19 cellular contexts compared by ENCODE assay signal in the genomic region with DNA sequence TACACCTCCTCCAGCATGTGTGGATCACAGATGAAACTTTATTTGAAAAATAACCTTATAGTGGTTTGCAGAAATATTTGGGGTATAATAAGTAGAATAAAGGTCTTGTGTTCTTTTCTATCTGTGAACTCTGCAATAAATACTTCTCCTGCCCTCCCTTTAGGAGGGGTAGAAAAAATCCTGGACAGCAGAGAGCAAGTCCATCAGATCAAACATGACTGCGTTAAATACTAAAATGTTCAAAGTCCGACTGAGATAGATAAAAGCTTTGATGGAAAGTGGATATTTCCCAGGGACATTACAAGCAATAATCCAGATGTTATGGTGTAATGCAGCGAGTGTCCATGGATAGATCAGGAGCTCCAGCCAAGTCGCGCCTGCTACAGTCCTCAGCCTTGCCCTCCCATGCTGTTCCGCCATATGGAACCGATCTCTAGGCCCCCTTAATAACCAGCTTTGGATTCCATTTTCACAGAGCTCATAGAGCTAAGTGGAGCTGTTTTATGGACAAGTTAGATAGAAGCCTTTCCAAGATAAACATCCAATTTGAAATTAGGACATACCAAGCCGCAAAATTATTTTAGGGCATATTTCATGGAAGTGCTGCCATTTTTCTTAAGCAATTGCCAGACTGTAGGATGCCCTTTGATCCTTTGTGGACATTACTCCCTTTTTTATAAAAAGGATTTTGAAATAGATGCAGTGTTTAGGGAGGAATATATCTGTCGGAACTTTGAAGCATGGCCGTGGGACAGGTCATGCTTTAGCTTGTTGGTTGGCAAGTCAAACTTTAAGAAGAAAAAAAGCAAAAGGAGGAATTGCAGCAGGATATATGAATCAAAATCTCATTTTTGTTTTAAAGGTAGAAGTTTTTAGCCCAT.
DNase-seq lines count a peak whose midpoint lies in the region; ATAC-seq, FAIRE-seq and TF ChIP-seq lines count a peak whose summit lies in the region.
"Had no signal": no experiment of that assay in that cellular context is flagged by ENCODE, and none has a peak within 500 bp of the region (broad histone marks: within the 10 kb centered on the region; RNA-seq: fewer than 3 reads in every experiment).

No MANE protein-coding gene starts in this region.

- peaks cover 11% of the 10 kb centered on the region for H3K9me3 Mint-ChIP-seq in GM23338
- H3K9me3 Mint-ChIP-seq in activated CD4-positive, alpha-beta T cell treated with anti-CD3 and anti-CD28 coated beads for 36 hours (ENCODE audit: low read depth) = no peaks in the 10 kb centered on the region

- H3K4me1 ChIP-seq in GM23338 (ENCODE audit: insufficient read depth) (peaks cover 11% of the 10 kb centered on the region), HepG2 (ENCODE audit: insufficient read depth, low read length) (0 out of 2 replicates have a peak, but pooled peaks cover 11% of the 10 kb centered on the region), neutrophil (ENCODE audit: control insufficient read depth in 1 of 2, insufficient read depth in 1 of 2, low read depth in 1 of 2, low read length in 1 of 2) (no peaks in the 10 kb centered on the region), testis (no peaks in the 10 kb centered on the region)
- H3K4me1 ChIP-seq: A549, HAP-1 had no signal

- H3F3A ChIP-seq in GM23338 (replicated peaks; ENCODE audit: low read depth) = no peaks in the 10 kb centered on the region

- H3K79me2 ChIP-seq in GM23338 (replicated peaks; ENCODE audit: insufficient read depth) = no peaks in the 10 kb centered on the region
- H3K79me2 ChIP-seq in HepG2 (ENCODE audit: insufficient read depth, low read length) = no peaks in the 10 kb centered on the region

- H3K27me3 ChIP-seq in GM23338 (ENCODE audit: insufficient read depth) (no peaks in the 10 kb centered on the region), HepG2 (ENCODE audit: control insufficient read depth in 1 of 2, insufficient read depth in 2 of 2, low read length in 2 of 2) (no peaks in the 10 kb centered on the region), neutrophil (no peaks in the 10 kb centered on the region), testis (no peaks in the 10 kb centered on the region)

- H3K4me2 ChIP-seq in GM23338 = peak overlapping the region; percentile 53; the same call in 1 of the 2 replicates
- no peak overlapping the region for H3K4me2 ChIP-seq in HepG2 (ENCODE audit: low read depth, low read length)
- H3K4me2 ChIP-seq: A549 had no signal

- H3K27ac Mint-ChIP-seq in GM23338 = no peak overlapping the region
- H3K27ac Mint-ChIP-seq in activated CD4-positive, alpha-beta T cell treated with anti-CD3 and anti-CD28 coated beads for 36 hours = no peak overlapping the region

- H2AFZ ChIP-seq in GM23338 (no peak overlapping the region), HepG2 (ENCODE audit: low read length) (no peak overlapping the region)

- no peak overlapping the region for H3K4me3 Mint-ChIP-seq in GM23338
- H3K4me3 Mint-ChIP-seq in activated CD4-positive, alpha-beta T cell treated with anti-CD3 and anti-CD28 coated beads for 36 hours = no peak overlapping the region

- no peak for TF ChIP-seq EP300 in HepG2 (IDR thresholded peaks at IDR 0.05; ENCODE audit: low read depth in 2 of 2, low read length in 2 of 2)
- TF ChIP-seq EP300 in HepG2 (CRISPR knock-in tag; IDR thresholded peaks at IDR 0.05; ENCODE audit: borderline replicate concordance) = no peak

- BruUV-seq in HepG2 (replicated peaks; lab: Mats Ljungman, UMichigan) = no TSS peak

- CTCF ChIA-PET in HepG2 (lab: Yijun Ruan, JAX; ENCODE audit: low intra/inter-chr PET ratio, low total read pairs) = no interaction called here
- CTCF ChIA-PET in activated CD4-positive, alpha-beta T cell treated with anti-CD3 and anti-CD28 coated beads for 36 hours (lab: Charles Lee) = no interaction called here

- TF ChIP-seq POLR2A in HepG2 (IDR thresholded peaks at IDR 0.05; ENCODE audit: insufficient read depth in 1 of 2, low read depth in 2 of 2, low read length in 2 of 2) = no peak
- no peak for TF ChIP-seq POLR2A in testis (IDR thresholded peaks at IDR 0.05)

- intact Hi-C loops in HepG2 (cut with micrococcal nuclease; ENCODE audit: unreplicated experiment) (no loop called here), testis (cut with DNase I; ENCODE audit: low total_unique reads) (no loop called here)
- intact Hi-C loops in activated CD4-positive, alpha-beta T cell treated with anti-CD3 and anti-CD28 coated beads for 36 hours (cut with DNase I, micrococcal nuclease) = no loop called here

- H3K36me3 Mint-ChIP-seq in GM23338 (ENCODE audit: low read depth) = peaks cover 9% of the 10 kb centered on the region
- H3K36me3 Mint-ChIP-seq in activated CD4-positive, alpha-beta T cell treated with anti-CD3 and anti-CD28 coated beads for 36 hours (ENCODE audit: low read depth) = peaks cover 19% of the 10 kb centered on the region

- no peaks in the 10 kb centered on the region for H3K36me3 ChIP-seq in GM23338 (ENCODE audit: insufficient read depth)
- H3K36me3 ChIP-seq in HepG2 (replicated peaks in 1 of 2; ENCODE audit: control insufficient read depth in 1 of 2, insufficient read depth in 2 of 2, low read length in 2 of 2) = no peaks in the 10 kb centered on the region
- peaks cover 91% of the 10 kb centered on the region for H3K36me3 ChIP-seq in neutrophil
- no peaks in the 10 kb centered on the region for H3K36me3 ChIP-seq in testis (ENCODE audit: low read depth, missing control alignments)
- H3K36me3 ChIP-seq: HAP-1 had no signal

- TF ChIP-seq RAD21 in HepG2 (CRISPR knock-in tag; IDR thresholded peaks at IDR 0.05) = no peak

- peaks cover 10% of the 10 kb centered on the region for H3K4me1 Mint-ChIP-seq in GM23338
- no peaks in the 10 kb centered on the region for H3K4me1 Mint-ChIP-seq in activated CD4-positive, alpha-beta T cell treated with anti-CD3 and anti-CD28 coated beads for 36 hours

- H4K20me1 ChIP-seq in GM23338 (replicated peaks; ENCODE audit: insufficient read depth) = no peaks in the 10 kb centered on the region
- no peaks in the 10 kb centered on the region for H4K20me1 ChIP-seq in HepG2 (ENCODE audit: insufficient read depth, low read length)

- H3K27ac ChIP-seq in GM23338 (ENCODE audit: low read depth) (no peak overlapping the region), HepG2 (ENCODE audit: extremely low read length, insufficient read depth, low read length) (no peak overlapping the region), neutrophil (peak overlapping the region; percentile 10), coronary artery (no peak overlapping the region), testis (no peak overlapping the region)
- H3K27ac ChIP-seq: A549, C4-2B had no signal

- H3K4me3 ChIP-seq in GM23338 (no peak overlapping the region), HepG2 (replicated peaks in 1 of 3; ENCODE audit: insufficient read depth in 1 of 3, low read depth in 2 of 3, low read length in 3 of 3) (no peak overlapping the region), neutrophil (ENCODE audit: low read depth in 1 of 2, low read length in 1 of 2) (no peak overlapping the region), coronary artery (no peak overlapping the region), testis (no peak overlapping the region)
- H3K4me3 ChIP-seq: A549, HAP-1 had no signal

- in situ Hi-C loops in HepG2 (cut with HindIII; ENCODE audit: extremely low pct_ligation_motif_present, low pct_unique_long_range_greater_than_20kb) = no loop called here

- DNase-seq in GM23338 (ENCODE audit: low spot score) (no peak), HepG2 (ENCODE audit: low spot score) (peak; percentile 45), coronary artery (ENCODE audit: low spot score) (no peak), testis (no peak)
- no peak for DNase-seq in activated CD4-positive, alpha-beta T cell treated with anti-CD3 and anti-CD28 coated beads for 36 hours
- no peak for DNase-seq in stimulated activated naive CD8-positive, alpha-beta T cell treated with anti-CD3 and anti-CD28 coated beads, Interleukin-15, Interleukin-2, amounts not matched to agents 100 U/mL and 50 U/mL, for 24 hours
- DNase-seq: KG1, NCI-H1417 treated with DMSO at 0.1 percent for 48 hours, NCI-H1930, NCI-H446, NCI-H69, Right ventricle myocardium superior had no signal

- ATAC-seq in GM23338 (no peak), HepG2 (no peak)
- no peak for ATAC-seq in activated CD4-positive, alpha-beta T cell treated with anti-CD3 and anti-CD28 coated beads for 36 hours
- no peak for ATAC-seq in stimulated activated naive CD8-positive, alpha-beta T cell treated with anti-CD3 and anti-CD28 coated beads, Interleukin-15, Interleukin-2, amounts not matched to agents 100 U/mL and 50 U/mL, for 24 hours
- ATAC-seq: A549 had no signal

- WGBS in HepG2 (ENCODE audit: low lambda C conversion rate) = 70% methylated on average over 10 of the region's 10 CpGs
- WGBS in testis, 2 donors = 67 to 69% methylated on average over 10 of the region's 10 CpGs

- POLR2A ChIA-PET in HepG2 (lab: Yijun Ruan, JAX) = no interaction called here
- POLR2A ChIA-PET in activated CD4-positive, alpha-beta T cell treated with anti-CD3 and anti-CD28 coated beads for 36 hours (lab: Charles Lee) = no interaction called here

- peak; percentile 31 for FAIRE-seq in endometrium (lab: Jason Lieb, UNC)
- no peak for FAIRE-seq in HepG2 (lab: Jason Lieb, UNC)
- FAIRE-seq: A549, GM12892, RCC 7860 had no signal

- no peaks in the 10 kb centered on the region for H3K9me3 ChIP-seq in HepG2 (ENCODE audit: low read length)
- H3K9me3 ChIP-seq in neutrophil = no peaks in the 10 kb centered on the region
- no peaks in the 10 kb centered on the region for H3K9me3 ChIP-seq in testis
- H3K9me3 ChIP-seq: A549, HAP-1 had no signal

- H3K27me3 Mint-ChIP-seq in GM23338 (ENCODE audit: insufficient read depth, low read depth, poor library complexity) = peaks cover 2% of the 10 kb centered on the region
- no peaks in the 10 kb centered on the region for H3K27me3 Mint-ChIP-seq in activated CD4-positive, alpha-beta T cell treated with anti-CD3 and anti-CD28 coated beads for 36 hours

- no peak for TF ChIP-seq CTCF in GM23338 (conservative IDR thresholded peaks at IDR 0.05; ENCODE audit: low read depth in 2 of 2)
- TF ChIP-seq CTCF in HepG2 (CRISPR knock-in tag; IDR thresholded peaks at IDR 0.05) = no peak
- no peak for TF ChIP-seq CTCF in neutrophil (IDR thresholded peaks at IDR 0.05)
- TF ChIP-seq CTCF in coronary artery (IDR thresholded peaks at IDR 0.05) = no peak
- TF ChIP-seq CTCF in testis (IDR thresholded peaks at IDR 0.05) = no peak

- H3K9me2 ChIP-seq in GM23338 (ENCODE audit: insufficient read depth) = peaks cover 2% of the 10 kb centered on the region; the same call in 1 of the 2 replicates

- no peak overlapping the region for H3K9ac ChIP-seq in HepG2 (ENCODE audit: insufficient read depth, low read depth, low read length)

TF ChIP-seq in HepG2, 621 proteins besides CTCF, POLR2A, EP300 and RAD21:
- peak; percentile 69 for TF ChIP-seq BCL6 (CRISPR knock-in tag; IDR thresholded peaks at IDR 0.05)
- no peak for TF ChIP-seq ARHGAP35 (CRISPR knock-in tag; IDR thresholded peaks at IDR 0.05; ENCODE audit: borderline replicate concordance)
- no peak for TF ChIP-seq ZNF205 (CRISPR knock-in tag; IDR thresholded peaks at IDR 0.05)
